1 cellular context compared by ENCODE assay signal in genomic region chr20:32543570-32544259, GRCh38.
TF ChIP-seq lines count a peak whose summit lies in the region.

No MANE protein-coding gene starts in this region.

TF ChIP-seq in HepG2, 621 proteins besides CTCF, POLR2A, EP300 and RAD21 (continued from another document and continues in another):
- TF ChIP-seq SNRNP70 (IDR thresholded peaks at IDR 0.05; ENCODE audit: low read depth, low read length) (no peak), HMG20A (CRISPR knock-in tag; IDR thresholded peaks at IDR 0.05; ENCODE audit: borderline replicate concordance) (peak; percentile 93), MAFG (CRISPR knock-in tag; IDR thresholded peaks at IDR 0.05) (no peak), ZNF414 (CRISPR knock-in tag; IDR thresholded peaks at IDR 0.05) (peak; percentile 99), MXD4 (CRISPR knock-in tag; IDR thresholded peaks at IDR 0.05) (peak; percentile 95), ZNF17 (CRISPR knock-in tag; IDR thresholded peaks at IDR 0.05) (no peak), ZNF281 (CRISPR knock-in tag; IDR thresholded peaks at IDR 0.05; ENCODE audit: borderline replicate concordance) (peak; percentile 90; the same call in 1 of the 2 replicates), ZBTB3 (CRISPR knock-in tag; IDR thresholded peaks at IDR 0.05; ENCODE audit: borderline replicate concordance, low read depth) (peak; percentile 78; the same call in 1 of the 2 replicates), TBL1XR1 (IDR thresholded peaks at IDR 0.05; ENCODE audit: borderline replicate concordance, low read length, partially characterized antibody) (peak; percentile 88), BHLHE40 (IDR thresholded peaks at IDR 0.05; ENCODE audit: low read length) (peak; percentile 77; the same call in 1 of the 2 replicates), RARA (CRISPR knock-in tag; IDR thresholded peaks at IDR 0.05) (peak; percentile 98), ZNF20 (CRISPR knock-in tag; IDR thresholded peaks at IDR 0.05) (no peak; the same call in 1 of the 2 replicates), MATR3 (CRISPR knock-in tag; IDR thresholded peaks at IDR 0.05) (no peak), ZNF333 (CRISPR knock-in tag; IDR thresholded peaks at IDR 0.05; ENCODE audit: borderline replicate concordance) (peak; percentile 93), ZNF839 (CRISPR knock-in tag; IDR thresholded peaks at IDR 0.05; ENCODE audit: borderline replicate concordance) (no peak; the same call in none of the 2 replicates), ZNF251 (CRISPR knock-in tag; IDR thresholded peaks at IDR 0.05) (0 out of 2 replicates have a peak, but pooled peaks have one; percentile 94), PAF1 (CRISPR knock-in tag; IDR thresholded peaks at IDR 0.05) (no peak), SSRP1 (CRISPR knock-in tag; IDR thresholded peaks at IDR 0.05) (no peak; the same call in 1 of the 2 replicates), STAT6 (CRISPR knock-in tag; IDR thresholded peaks at IDR 0.05; ENCODE audit: borderline replicate concordance) (peak; percentile 96; the same call in 1 of the 2 replicates), FLYWCH1 (CRISPR knock-in tag; IDR thresholded peaks at IDR 0.05) (no peak), ZNF337 (CRISPR knock-in tag; IDR thresholded peaks at IDR 0.05; ENCODE audit: borderline replicate concordance, low read depth) (peak; percentile 93), MXI1 (IDR thresholded peaks at IDR 0.05; ENCODE audit: borderline replicate concordance, low read depth, low read length) (peak; percentile 74; the same call in 1 of the 3 replicates), ZNF777 (CRISPR knock-in tag; IDR thresholded peaks at IDR 0.05) (peak; percentile 70), RNF2 (conservative IDR thresholded peaks at IDR 0.05; ENCODE audit: low read depth) (peak; percentile 96), MAFK (conservative IDR thresholded peaks at IDR 0.05 in 1 of 2, IDR thresholded peaks at IDR 0.05 in 1 of 2; ENCODE audit: low read length in 2 of 2) (0 out of 4 replicates have a peak, but pooled peaks of 1 of the 2 experiments have one; percentile 19), ZNF792 (CRISPR knock-in tag; IDR thresholded peaks at IDR 0.05) (peak; percentile 99), EED (CRISPR knock-in tag; IDR thresholded peaks at IDR 0.05) (peak; percentile 90; the same call in 1 of the 2 replicates), TRIM24 (CRISPR knock-in tag; IDR thresholded peaks at IDR 0.05) (peak; percentile 92; the same call in 1 of the 2 replicates), ZNF674 (CRISPR knock-in tag; IDR thresholded peaks at IDR 0.05; ENCODE audit: low read depth) (peak; percentile 88; the same call in 1 of the 2 replicates), ARID5B (CRISPR knock-in tag; IDR thresholded peaks at IDR 0.05) (peak; percentile 99), MED13 (CRISPR knock-in tag; IDR thresholded peaks at IDR 0.05) (peak; percentile 79; the same call in 1 of the 2 replicates), FOXP4 (CRISPR knock-in tag; IDR thresholded peaks at IDR 0.05) (peak; percentile 97), KDM5A (IDR thresholded peaks at IDR 0.05; ENCODE audit: borderline replicate concordance, low read length) (no peak), KLF15 (CRISPR knock-in tag; IDR thresholded peaks at IDR 0.05; ENCODE audit: borderline replicate concordance) (peak; percentile 88), ZUFSP (CRISPR knock-in tag; IDR thresholded peaks at IDR 0.05; ENCODE audit: borderline replicate concordance) (no peak), NFATC3 (CRISPR knock-in tag; IDR thresholded peaks at IDR 0.05) (0 out of 2 replicates have a peak, but pooled peaks have one; percentile 92), ZBTB33 (CRISPR knock-in tag; IDR thresholded peaks at IDR 0.05) (peak; percentile 89), HOXA5 (CRISPR knock-in tag; IDR thresholded peaks at IDR 0.05) (no peak; the same call in none of the 2 replicates), TMF1 (CRISPR knock-in tag; IDR thresholded peaks at IDR 0.05; ENCODE audit: low read depth) (peak; percentile 73; the same call in 1 of the 2 replicates), KDM2A (CRISPR knock-in tag; IDR thresholded peaks at IDR 0.05; ENCODE audit: borderline replicate concordance, low read depth) (peak; percentile 94), DRAP1 (CRISPR knock-in tag; IDR thresholded peaks at IDR 0.05) (peak; percentile 94), ZNF879 (CRISPR knock-in tag; IDR thresholded peaks at IDR 0.05) (peak; percentile 96; the same call in 1 of the 2 replicates), PBX2 (CRISPR knock-in tag; IDR thresholded peaks at IDR 0.05) (peak; percentile 56; the same call in 1 of the 2 replicates), ZNF446 (CRISPR knock-in tag; IDR thresholded peaks at IDR 0.05) (0 out of 2 replicates have a peak, but pooled peaks have one; percentile 24), ONECUT2 (CRISPR knock-in tag; IDR thresholded peaks at IDR 0.05) (0 out of 2 replicates have a peak, but pooled peaks have one; percentile 62)
